Comparison of ENCODE assay signal across 8 cellular contexts in genomic region chr2:217790681-217791392, GRCh38.
DNase-seq lines count a peak whose midpoint lies in the region; ATAC-seq, FAIRE-seq and TF ChIP-seq lines count a peak whose summit lies in the region.

No MANE protein-coding gene starts in this region.

- H4K20me1 ChIP-seq in HCT116 (ENCODE audit: insufficient read depth), result no peaks in the 10 kb centered on the region

- H3K4me1 ChIP-seq in A549 (peaks cover 11% of the 10 kb centered on the region; the same call in 1 of the 3 replicates), HCT116 (ENCODE audit: control insufficient read depth in 1 of 2, insufficient read depth in 2 of 2, low read length in 2 of 2) (peaks cover 0 to 7% of the 10 kb centered on the region in 2 experiments; a peak in 2 of 4 replicates), left lung (peaks cover 5 to 55% of the 10 kb centered on the region in 2 donors)

- ATAC-seq in A549, result peak; percentile 8 to 28; a peak in 1 of 6 replicates
- no peak for ATAC-seq in HCT116
- peak; percentile 29 for ATAC-seq in left lung
- no peak for ATAC-seq in sciatic nerve
- no peak for ATAC-seq in GM19324 (IDR thresholded peaks at IDR 0.05; ENCODE audit: low FRiP score, unreplicated experiment)
- ATAC-seq in GM21723 (IDR thresholded peaks at IDR 0.05; ENCODE audit: unreplicated experiment), result no peak

- H3K36me3 ChIP-seq in HCT116 (ENCODE audit: control insufficient read depth in 1 of 2, insufficient read depth in 2 of 2, low read length in 2 of 2), result no peaks in the 10 kb centered on the region
- H3K36me3 ChIP-seq in left lung, result peaks cover 0 to 7% of the 10 kb centered on the region in 2 donors

- POLR2A ChIA-PET in A549 (lab: Yijun Ruan, JAX), result no interaction called here
- POLR2A ChIA-PET in HCT116 (lab: Charles Lee), result no interaction called here

- no peak overlapping the region for H3K4me2 ChIP-seq in A549
- H3K4me2 ChIP-seq in HCT116 (ENCODE audit: low read length), result peak overlapping the region; percentile 8; the same call in 1 of the 2 replicates

- TF ChIP-seq POLR2A in A549 (IDR thresholded peaks at IDR 0.05; ENCODE audit: low read length) (no peak), HCT116 (IDR thresholded peaks at IDR 0.05; ENCODE audit: borderline replicate concordance, extremely low read depth, insufficient read depth, insufficient read length) (no peak), H54 (IDR thresholded peaks at IDR 0.05; ENCODE audit: low read depth, low read length) (no peak)

- no peak for TF ChIP-seq EP300 in A549 (IDR thresholded peaks at IDR 0.05)

- no peak overlapping the region for H2AFZ ChIP-seq in HCT116 (ENCODE audit: low read depth, low read length, poor library complexity, severe bottlenecking)

- no TSS peak for BruUV-seq in HCT116 (replicated peaks; lab: Mats Ljungman, UMichigan)

- H3K27ac ChIP-seq in A549 (no peak overlapping the region), HCT116 (ENCODE audit: low read depth, low read length) (no peak overlapping the region), left lung (peak overlapping the region; percentile 7 to 79)

- H3K9me3 ChIP-seq in A549, result no peaks in the 10 kb centered on the region
- no peaks in the 10 kb centered on the region for H3K9me3 ChIP-seq in HCT116 (ENCODE audit: control insufficient read depth in 1 of 2, insufficient read depth in 1 of 2, low read depth in 1 of 2, low read length in 2 of 2)
- H3K9me3 ChIP-seq in left lung, result no peaks in the 10 kb centered on the region

- H3K9me2 ChIP-seq in HCT116 (ENCODE audit: insufficient read depth), result no peaks in the 10 kb centered on the region

- TF ChIP-seq CTCF in A549 (IDR thresholded peaks at IDR 0.05) (no peak), HCT116 (IDR thresholded peaks at IDR 0.05 in 2 of 3, conservative IDR thresholded peaks at IDR 0.05 in 1 of 3; ENCODE audit: borderline replicate concordance in 1 of 3, insufficient read depth in 1 of 3, low read depth in 2 of 3, low read length in 2 of 3) (no peak), left lung (IDR thresholded peaks at IDR 0.05) (no peak)

- FAIRE-seq in A549 (lab: Jason Lieb, UNC) (no peak), H54 (lab: Jason Lieb, UNC) (no peak)

- H3K27me3 ChIP-seq in HCT116 (ENCODE audit: insufficient read depth, low read length) (no peaks in the 10 kb centered on the region), left lung (no peaks in the 10 kb centered on the region)

- H3K4me3 ChIP-seq in A549, result no peak overlapping the region
- H3K4me3 ChIP-seq in HCT116 (replicated peaks in 1 of 2; ENCODE audit: low read depth in 1 of 2, low read length in 2 of 2), result no peak overlapping the region
- no peak overlapping the region for H3K4me3 ChIP-seq in left lung

- CTCF ChIA-PET in A549 (lab: Yijun Ruan, JAX), result interaction anchor here (1.0 to 8.9 kb wide), 19 partner anchors 12 to 1092 kb away, joined by 3 to 282 read pairs (median 12); partner anchors contain the start of gene RUFY4
- CTCF ChIA-PET in HCT116 (lab: Charles Lee), result interaction anchor here (1.2 to 5.3 kb wide), 6 partner anchors 91 to 278 kb away, joined by 4 to 54 read pairs (median 6); partner anchors contain the start of gene RUFY4

- RAD21 ChIA-PET in HCT116 (lab: Charles Lee; ENCODE audit: low non-redundant PET in 1 of 2, low total read pairs in 2 of 2, uncharacterized antibody in 2 of 2, unreplicated experiment in 2 of 2), result interaction anchor here in 1 of 2 experiments (0.7 kb wide), 1 partner anchor 203 kb away, joined by 4 read pairs; no protein-coding TSS in a partner anchor

- no peak overlapping the region for H3K9ac ChIP-seq in HCT116 (ENCODE audit: low read length)

- no peak for TF ChIP-seq RAD21 in A549 (conservative IDR thresholded peaks at IDR 0.05 in 1 of 2, IDR thresholded peaks at IDR 0.05 in 1 of 2)
- no peak for TF ChIP-seq RAD21 in HCT116 (IDR thresholded peaks at IDR 0.05; ENCODE audit: low read depth)

- no peaks in the 10 kb centered on the region for H3K79me2 ChIP-seq in HCT116 (ENCODE audit: insufficient read depth, low read length)

- no peak for DNase-seq in A549 (ENCODE audit: low read depth in 1 of 2, low spot score in 1 of 2)
- no peak for DNase-seq in HCT116 (ENCODE audit: low read depth, low spot score)
- peak; percentile 26 for DNase-seq in amniotic stem cell (lab: John Stamatoyannopoulos, UW)
- no peak for DNase-seq in left lung
- no peak for DNase-seq in sciatic nerve (ENCODE audit: low spot score)
- DNase-seq in H54 (ENCODE audit: insufficient read length, low spot score), result no peak

- intact Hi-C loops in HCT116 (cut with micrococcal nuclease) (no loop called here), left lung (cut with DNase I) (no loop called here), sciatic nerve (cut with DNase I) (no loop called here)

- 42% methylated on average over 5 of the region's 5 CpGs for WGBS in A549 (ENCODE audit: missing lambda C conversion rate)

TF ChIP-seq in A549, 52 proteins besides CTCF, POLR2A, EP300 and RAD21 (continues in another document):
- no peak for TF ChIP-seq CHD2 (IDR thresholded peaks at IDR 0.05; ENCODE audit: low read length, partially characterized antibody)
- no peak for TF ChIP-seq HES2 (IDR thresholded peaks at IDR 0.05)
- TF ChIP-seq ATOH8 (CRISPR knock-in tag; IDR thresholded peaks at IDR 0.05; ENCODE audit: low read depth), result no peak
- TF ChIP-seq NR3C1 (IDR thresholded peaks at IDR 0.05), result no peak
- no peak for TF ChIP-seq RNF2 (IDR thresholded peaks at IDR 0.05; ENCODE audit: borderline replicate concordance, low read depth)
- TF ChIP-seq CBX8 (IDR thresholded peaks at IDR 0.05), result no peak
- no peak for TF ChIP-seq BHLHE40 (IDR thresholded peaks at IDR 0.05; ENCODE audit: low read depth, low read length)
- no peak for TF ChIP-seq MAZ (IDR thresholded peaks at IDR 0.05; ENCODE audit: borderline replicate concordance, low read depth, low read length)
- TF ChIP-seq HEYL (CRISPR knock-in tag; IDR thresholded peaks at IDR 0.05), result no peak
- TF ChIP-seq NFE2L2 (conservative IDR thresholded peaks at IDR 0.05; ENCODE audit: low read length), result no peak
- no peak for TF ChIP-seq ELK1 (IDR thresholded peaks at IDR 0.05; ENCODE audit: low read depth, low read length)

TF ChIP-seq in HCT116, 20 proteins besides CTCF, POLR2A, EP300 and RAD21:
- TF ChIP-seq JUND (IDR thresholded peaks at IDR 0.05), result no peak
- no peak for TF ChIP-seq REST (IDR thresholded peaks at IDR 0.05; ENCODE audit: low read depth)
- no peak for TF ChIP-seq CEBPB (IDR thresholded peaks at IDR 0.05; ENCODE audit: low read depth)
- TF ChIP-seq YY1 (IDR thresholded peaks at IDR 0.05; ENCODE audit: extremely low read depth, insufficient replicate concordance, low read depth, low read length), result no peak

Comparison
In these comparisons a context has a peak if more than half of its experiments do, and no peak if none do; other contexts are left out.
1. ATAC-seq: peak in A549 (2 of 2) and left lung (single experiment); none in HCT116 (single experiment), sciatic nerve (single experiment), GM19324 (single experiment) and GM21723 (single experiment).
2. H3K27ac ChIP-seq: peak in left lung (2 of 2); none in A549 (0 of 2) and HCT116 (single experiment).